7 cellular contexts compared by ENCODE assay signal in genomic region chr15:48810414-48811324, GRCh38. TPM values are rescaled to one million over a fixed set of nuclear protein-coding genes. Genes with fewer than 3 reads are reported as not detected.
DNase-seq lines count a peak whose midpoint lies in the region; ATAC-seq and TF ChIP-seq lines count a peak whose summit lies in the region.

A gene with protein sequence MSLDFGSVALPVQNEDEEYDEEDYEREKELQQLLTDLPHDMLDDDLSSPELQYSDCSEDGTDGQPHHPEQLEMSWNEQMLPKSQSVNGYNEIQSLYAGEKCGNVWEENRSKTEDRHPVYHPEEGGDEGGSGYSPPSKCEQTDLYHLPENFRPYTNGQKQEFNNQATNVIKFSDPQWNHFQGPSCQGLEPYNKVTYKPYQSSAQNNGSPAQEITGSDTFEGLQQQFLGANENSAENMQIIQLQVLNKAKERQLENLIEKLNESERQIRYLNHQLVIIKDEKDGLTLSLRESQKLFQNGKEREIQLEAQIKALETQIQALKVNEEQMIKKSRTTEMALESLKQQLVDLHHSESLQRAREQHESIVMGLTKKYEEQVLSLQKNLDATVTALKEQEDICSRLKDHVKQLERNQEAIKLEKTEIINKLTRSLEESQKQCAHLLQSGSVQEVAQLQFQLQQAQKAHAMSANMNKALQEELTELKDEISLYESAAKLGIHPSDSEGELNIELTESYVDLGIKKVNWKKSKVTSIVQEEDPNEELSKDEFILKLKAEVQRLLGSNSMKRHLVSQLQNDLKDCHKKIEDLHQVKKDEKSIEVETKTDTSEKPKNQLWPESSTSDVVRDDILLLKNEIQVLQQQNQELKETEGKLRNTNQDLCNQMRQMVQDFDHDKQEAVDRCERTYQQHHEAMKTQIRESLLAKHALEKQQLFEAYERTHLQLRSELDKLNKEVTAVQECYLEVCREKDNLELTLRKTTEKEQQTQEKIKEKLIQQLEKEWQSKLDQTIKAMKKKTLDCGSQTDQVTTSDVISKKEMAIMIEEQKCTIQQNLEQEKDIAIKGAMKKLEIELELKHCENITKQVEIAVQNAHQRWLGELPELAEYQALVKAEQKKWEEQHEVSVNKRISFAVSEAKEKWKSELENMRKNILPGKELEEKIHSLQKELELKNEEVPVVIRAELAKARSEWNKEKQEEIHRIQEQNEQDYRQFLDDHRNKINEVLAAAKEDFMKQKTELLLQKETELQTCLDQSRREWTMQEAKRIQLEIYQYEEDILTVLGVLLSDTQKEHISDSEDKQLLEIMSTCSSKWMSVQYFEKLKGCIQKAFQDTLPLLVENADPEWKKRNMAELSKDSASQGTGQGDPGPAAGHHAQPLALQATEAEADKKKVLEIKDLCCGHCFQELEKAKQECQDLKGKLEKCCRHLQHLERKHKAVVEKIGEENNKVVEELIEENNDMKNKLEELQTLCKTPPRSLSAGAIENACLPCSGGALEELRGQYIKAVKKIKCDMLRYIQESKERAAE (N-terminal part only) (minus strand): TSS chr15:48811069. CDS start chr15:48805649, 5,420 bp downstream.

- WGBS in hepatocyte (ENCODE audit: low lambda C conversion rate, missing lambda C conversion rate), result 2% methylated on average over 51 of the region's 51 CpGs

- H3K4me2 ChIP-seq in hepatocyte, result peak within 1 kb of the TSS; percentile 83

- no peaks in the 10 kb centered on the region for H3K27me3 ChIP-seq in hepatocyte

- H3K9me2 ChIP-seq in hepatocyte (replicated peaks; ENCODE audit: insufficient read depth), result no peaks in the 10 kb centered on the region

- H3K9me3 ChIP-seq in hepatocyte (ENCODE audit: low read depth), result no peaks in the 10 kb centered on the region

- H3K27ac ChIP-seq in hepatocyte, result peak within 1 kb of the TSS; percentile 11

- no peaks in the 10 kb centered on the region for H3K4me1 ChIP-seq in hepatocyte (ENCODE audit: insufficient read depth)

- no peaks in the 10 kb centered on the region for H4K20me1 ChIP-seq in hepatocyte (ENCODE audit: insufficient read depth, poor library complexity, severe bottlenecking)

- no peak for TF ChIP-seq CTCF in hepatocyte (IDR thresholded peaks at IDR 0.05; ENCODE audit: poor library complexity)

- ATAC-seq in GM18517 (IDR thresholded peaks at IDR 0.05; ENCODE audit: unreplicated experiment), result peak; percentile 97
- ATAC-seq in HG03039 (IDR thresholded peaks at IDR 0.05; ENCODE audit: unreplicated experiment), result peak; percentile 97

- H3K36me3 ChIP-seq in hepatocyte (replicated peaks; ENCODE audit: insufficient read depth, low read depth), result no peaks in the 10 kb centered on the region

- DNase-seq in NCI-H2081 (lab: John Stamatoyannopoulos, UW) (peak; percentile 99 to 100), T-helper 9 cell (peak; percentile 96), astrocyte of the hippocampus (ENCODE audit: low read depth, low spot score) (peak; percentile 100), hepatocyte (ENCODE audit: low spot score) (peak; percentile 99), renal cortical epithelial cell (ENCODE audit: low read depth) (peak; percentile 100)

- peak within 1 kb of the TSS; percentile 92 for H2AFZ ChIP-seq in hepatocyte

- H3K4me3 ChIP-seq in hepatocyte, result peak within 1 kb of the TSS; percentile 54

- H3K79me2 ChIP-seq in hepatocyte, result peaks cover 2% of the 10 kb centered on the region

RNA-seq across cellular contexts. Expression of the gene that starts here (rescaled TPM):
- total RNA-seq in hepatocyte (5.0 and 6.3 TPM in 2 replicates), renal cortical epithelial cell (4.7 and 7.1 TPM in 2 replicates)
- 3.8 and 4.7 TPM in 2 replicates for polyA plus RNA-seq in hepatocyte

Comparison
In these comparisons a context has a peak if more than half of its experiments do, and no peak if none do; other contexts are left out.
1. Peak in every context shown above with its lines: DNase-seq, ATAC-seq, H3K4me3 ChIP-seq and H3K27ac ChIP-seq.